In the genomic region with DNA sequence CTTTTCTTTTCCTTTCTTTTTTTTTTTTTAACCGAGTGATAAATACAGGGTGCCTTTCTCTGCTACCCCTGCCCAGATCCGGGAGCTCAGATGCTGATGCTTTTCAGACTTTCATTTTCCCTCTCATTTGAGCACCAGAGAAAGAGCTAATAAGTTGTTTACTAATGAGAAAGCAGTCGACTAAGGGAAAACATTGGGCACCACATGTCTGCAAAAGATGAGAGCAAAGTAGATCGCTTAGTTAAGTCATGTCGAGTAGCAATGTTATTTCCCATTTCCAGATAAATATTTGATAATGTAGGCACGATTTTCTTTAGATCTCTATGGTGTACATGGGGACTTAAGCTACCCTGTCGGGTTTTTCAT, we compare ENCODE assay signal across 8 cellular contexts.
A peak's percentile ranks its signal among the peaks of the same experiment; 100 is the strongest.
DNase-seq lines count a peak whose midpoint lies in the region; ATAC-seq and TF ChIP-seq lines count a peak whose summit lies in the region.

No MANE protein-coding gene starts in this region.

- no peaks in the 10 kb centered on the region for H3K9me2 ChIP-seq in Loucy (replicated peaks; ENCODE audit: low read depth, low read length)

- H3K36me3 ChIP-seq in Loucy (ENCODE audit: insufficient read depth, low read length) = no peaks in the 10 kb centered on the region
- H3K36me3 ChIP-seq in muscle layer of duodenum (ENCODE audit: control insufficient read depth in 1 of 2, insufficient read depth in 2 of 2, low read length in 2 of 2) = no peaks in the 10 kb centered on the region

- H2AFZ ChIP-seq in Loucy (ENCODE audit: low read length) = 0 out of 2 replicates have a peak overlapping the region, but pooled peaks have one; percentile 95

- H3K4me1 ChIP-seq in Loucy (ENCODE audit: insufficient read depth, low read length, poor library complexity, severe bottlenecking) (peaks cover 41% of the 10 kb centered on the region), muscle layer of duodenum (ENCODE audit: control insufficient read depth in 1 of 2, insufficient read depth in 2 of 2, low read length in 2 of 2) (peaks cover 7 to 23% of the 10 kb centered on the region in 2 donors)

- H3F3A ChIP-seq in Loucy (ENCODE audit: low read depth) = peaks cover 5% of the 10 kb centered on the region; the same call in 1 of the 2 replicates

- ATAC-seq in GM18868 (IDR thresholded peaks at IDR 0.05; ENCODE audit: unreplicated experiment) = peak; percentile 1
- no peak for ATAC-seq in GM21528 (IDR thresholded peaks at IDR 0.05; ENCODE audit: low FRiP score, unreplicated experiment)

- peak overlapping the region; percentile 37 for H3K27ac ChIP-seq in caudate nucleus (ENCODE audit: low read depth, low read length)
- peak overlapping the region; percentile 61 for H3K27ac ChIP-seq in muscle layer of duodenum (ENCODE audit: low read length)

- H3K9ac ChIP-seq in Loucy (ENCODE audit: low read depth, low read length, poor library complexity, severe bottlenecking) = peak overlapping the region; percentile 94

- H3K4me2 ChIP-seq in Loucy (ENCODE audit: low read depth, low read length, poor library complexity, severe bottlenecking) = peak overlapping the region; percentile 87

- no peak for TF ChIP-seq CTCF in Loucy (conservative IDR thresholded peaks at IDR 0.05; ENCODE audit: low read length)

- intact Hi-C loops in head of caudate nucleus (cut with DNase I) = no loop called here

- H3K9me3 ChIP-seq in Loucy (ENCODE audit: insufficient read depth, low read depth, low read length) (no peaks in the 10 kb centered on the region), muscle layer of duodenum (ENCODE audit: control insufficient read depth in 1 of 2, low read length in 2 of 2) (no peaks in the 10 kb centered on the region)

- peak overlapping the region; percentile 94 for H3K4me3 ChIP-seq in Loucy (ENCODE audit: low read length, poor library complexity, severe bottlenecking)
- peak overlapping the region; percentile 83 to 84 for H3K4me3 ChIP-seq in muscle layer of duodenum (ENCODE audit: low read depth in 1 of 2, low read length in 2 of 2)

- peaks cover 53% of the 10 kb centered on the region for H4K20me1 ChIP-seq in Loucy (ENCODE audit: insufficient read depth, low read length, poor library complexity, severe bottlenecking)

- peaks cover 69% of the 10 kb centered on the region for H3K79me2 ChIP-seq in Loucy (ENCODE audit: insufficient read depth, low read length)

- H3K27me3 ChIP-seq in Loucy (ENCODE audit: insufficient read depth, low read length, poor library complexity, severe bottlenecking) (no peaks in the 10 kb centered on the region), muscle layer of duodenum (ENCODE audit: low read depth, low read length) (no peaks in the 10 kb centered on the region)

- no peak for DNase-seq in caudate nucleus (lab: John Stamatoyannopoulos, UW)
- no peak for DNase-seq in islet precursor cell
- DNase-seq in head of caudate nucleus = no peak
- no peak for DNase-seq in SKM-1 (lab: John Stamatoyannopoulos, UW; ENCODE audit: unreplicated experiment)
